In the genomic region with DNA sequence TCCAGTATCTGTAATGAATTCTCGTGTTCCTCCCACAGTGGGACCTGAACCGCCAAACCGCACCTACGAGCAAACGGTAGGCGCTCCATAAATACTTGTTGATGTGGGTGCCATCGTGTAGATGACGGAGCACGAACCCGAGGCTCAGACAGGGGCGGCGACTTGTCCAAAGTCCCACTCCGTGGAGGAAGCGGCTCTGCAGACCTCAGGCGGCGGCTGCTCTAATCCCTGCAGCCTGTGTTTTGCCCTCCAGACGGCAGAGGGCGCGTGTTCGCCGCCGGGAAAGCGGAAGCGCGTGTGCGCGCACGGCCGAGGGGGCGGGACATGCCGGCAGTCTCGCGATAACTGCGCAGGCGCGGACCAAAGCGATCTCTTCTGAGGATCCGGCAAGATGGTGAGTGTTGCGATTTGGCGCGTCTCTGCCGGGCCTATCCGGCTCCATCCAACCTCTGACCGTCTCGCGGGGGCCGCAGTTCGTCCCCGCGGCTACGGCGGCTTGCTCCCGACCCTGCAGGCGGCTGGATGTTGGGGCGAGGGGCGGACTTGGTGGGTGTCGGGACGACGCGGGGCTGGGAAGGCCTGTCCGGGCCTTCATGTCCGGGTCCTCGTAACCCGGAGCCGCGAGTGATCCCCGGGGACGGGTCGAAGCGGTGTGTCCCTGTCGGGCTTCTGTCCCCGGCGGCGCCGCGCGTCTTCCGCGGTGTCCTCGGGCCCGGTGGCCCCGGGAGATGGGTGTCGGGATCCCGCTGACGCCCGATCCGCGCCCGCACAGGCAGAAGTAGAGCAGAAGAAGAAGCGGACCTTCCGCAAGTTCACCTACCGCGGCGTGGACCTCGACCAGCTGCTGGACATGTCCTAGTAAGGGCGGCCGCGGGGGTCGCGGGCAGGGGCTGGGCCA, we compare ENCODE assay signal across 8 cellular contexts. TPM values are rescaled to one million over a fixed set of nuclear protein-coding genes. Genes with fewer than 3 reads are reported as not detected.
DNase-seq lines count a peak whose midpoint lies in the region; ATAC-seq, FAIRE-seq and TF ChIP-seq lines count a peak whose summit lies in the region.

A gene (plus strand): TSS at position 362 of the 898 bp plus-strand sequence. CDS start 30 bp downstream, at position 392.

- H3K9me3 Mint-ChIP-seq in central memory CD8-positive, alpha-beta T cell: no peaks in the 10 kb centered on the region

- peaks cover 3 to 12% of the 10 kb centered on the region in 2 donors for H3K4me1 ChIP-seq in kidney (ENCODE audit: control insufficient read depth in 1 of 2, insufficient read depth in 1 of 2, low read depth in 1 of 2, low read length in 2 of 2)

- peak within 1 kb of the TSS; percentile 98 for H3K4me3 Mint-ChIP-seq in central memory CD8-positive, alpha-beta T cell

- H3K27ac Mint-ChIP-seq in central memory CD8-positive, alpha-beta T cell (ENCODE audit: low read depth): peak within 1 kb of the TSS; percentile 99

- H3K9me3 ChIP-seq in kidney (ENCODE audit: control insufficient read depth in 1 of 2, low read length in 2 of 2): no peaks in the 10 kb centered on the region

- no peak for FAIRE-seq in kidney (lab: Jason Lieb, UNC)

- H3K4me3 ChIP-seq in AG10803 (ENCODE audit: low read length): peak within 1 kb of the TSS; percentile 82
- H3K4me3 ChIP-seq in kidney (ENCODE audit: low read length in 2 of 2): peak within 1 kb of the TSS; percentile 82 to 86

- ATAC-seq in GM19023 (IDR thresholded peaks at IDR 0.05; ENCODE audit: unreplicated experiment) (peak; percentile 77), HG03354 (IDR thresholded peaks at IDR 0.05; ENCODE audit: poor library complexity, severe bottlenecking, unreplicated experiment) (peak; percentile 85)
- peak; percentile 83 to 84 for ATAC-seq in activated CD4-positive, CD25-positive, alpha-beta regulatory T cell treated with anti-CD3 and anti-CD28 coated beads, Interleukin-2, amount 50 U/mL, for 24 hours
- ATAC-seq in central memory CD8-positive, alpha-beta T cell (replicated peaks; ENCODE audit: extremely low read depth, poor library complexity, severe bottlenecking): peak; percentile 76

- intact Hi-C loops in kidney (cut with DNase I): no loop called here

- peaks cover 17% of the 10 kb centered on the region for H3K4me1 Mint-ChIP-seq in central memory CD8-positive, alpha-beta T cell

- TF ChIP-seq CTCF in AG10803 (conservative IDR thresholded peaks at IDR 0.05; ENCODE audit: low read length) (peak; percentile 77), kidney (IDR thresholded peaks at IDR 0.05; ENCODE audit: borderline replicate concordance, extremely low read depth, insufficient read depth) (peak; percentile 98)

- DNase-seq in AG10803 (ENCODE audit: low read depth) (peak; percentile 94), NCI-H446 treated with DMSO at 0.1 percent for 48 hours (lab: John Stamatoyannopoulos, UW) (peak; percentile 89), kidney (peak; percentile 98)
- peak; percentile 94 for DNase-seq in central memory CD8-positive, alpha-beta T cell (ENCODE audit: low spot score in 2 of 2)
- DNase-seq in stimulated activated CD4-positive, alpha-beta T cell treated with anti-CD3 and anti-CD28 coated beads, Interleukin-15, amount 100 ng/mL, for 1 hour (ENCODE audit: low read depth in 1 of 2, low spot score in 1 of 2): peak; percentile 95

- H3K27ac ChIP-seq in kidney (ENCODE audit: low read depth in 2 of 2, low read length in 2 of 2): peak within 1 kb of the TSS; percentile 80 to 91

- peaks cover 14 to 21% of the 10 kb centered on the region in 2 donors for H3K36me3 ChIP-seq in kidney (ENCODE audit: control insufficient read depth in 1 of 2, insufficient read depth in 2 of 2, low read length in 2 of 2)

- no peaks in the 10 kb centered on the region for H3K27me3 Mint-ChIP-seq in central memory CD8-positive, alpha-beta T cell

- H3K36me3 Mint-ChIP-seq in central memory CD8-positive, alpha-beta T cell (ENCODE audit: insufficient read depth): peaks cover 63% of the 10 kb centered on the region

- peak within 1 kb of the TSS; percentile 60 to 89 for H3K9ac ChIP-seq in kidney (ENCODE audit: low read length in 2 of 2)

RNA-seq across cellular contexts. Expression of the gene that starts here (rescaled TPM):
- total RNA-seq in kidney: 893 TPM
- polyA plus RNA-seq in kidney (ENCODE audit: insufficient read depth, low read depth, low replicate concordance): 1,823 TPM

Comparison
In these comparisons a context has a peak if more than half of its experiments do, and no peak if none do; other contexts are left out.
1. Peak in every context shown above with its lines: DNase-seq, ATAC-seq, H3K4me3 ChIP-seq and H3K27ac ChIP-seq.